In the genomic region with DNA sequence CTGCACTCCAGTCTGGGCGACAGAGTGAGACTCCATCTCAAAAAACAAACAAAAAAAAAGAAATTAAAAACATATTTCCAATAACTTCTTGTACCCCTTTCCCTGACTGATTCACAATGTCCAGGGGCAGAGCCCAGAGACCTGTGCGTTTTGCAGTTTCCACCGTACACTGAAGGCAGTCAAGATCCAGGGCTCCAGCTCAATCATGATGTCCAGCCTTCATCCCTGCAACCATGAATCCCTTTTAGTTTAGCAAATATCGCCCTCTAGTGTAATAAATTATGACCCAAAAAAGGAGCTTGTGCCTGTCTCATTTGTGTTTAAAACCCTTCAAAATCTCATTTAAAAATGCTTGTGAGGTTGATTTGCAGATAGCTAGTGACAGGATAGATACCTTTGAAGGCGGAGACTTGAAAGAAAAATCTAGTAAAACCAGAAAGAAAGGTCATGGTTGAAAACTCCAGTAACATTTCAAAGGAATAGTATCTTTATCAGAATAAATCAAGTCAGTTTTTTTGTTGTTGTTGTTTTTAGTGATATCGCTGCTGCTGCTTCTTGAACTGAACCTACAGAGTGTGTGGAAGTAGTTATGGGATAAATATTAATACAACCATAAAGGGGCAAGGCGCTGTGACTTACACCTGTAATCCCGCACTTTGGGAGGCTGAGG, we compare ENCODE assay signal across 8 cellular contexts. TPM values are rescaled to one million over a fixed set of nuclear protein-coding genes. Genes with fewer than 3 reads are reported as not detected.
DNase-seq lines count a peak whose midpoint lies in the region; ATAC-seq and TF ChIP-seq lines count a peak whose summit lies in the region.

No MANE protein-coding gene starts in this region.

- H3K4me1 ChIP-seq in SK-N-SH (ENCODE audit: control insufficient read depth in 1 of 2, insufficient read depth in 2 of 2, low read depth in 1 of 2, low read length in 1 of 2): peaks cover 3 to 11% of the 10 kb centered on the region in 2 experiments; a peak in 3 of 4 replicates

- no peaks in the 10 kb centered on the region for H3K9me3 Mint-ChIP-seq in stimulated activated naive B cell treated with anti-CD40 and anti-IgM and Interleukin-4, amounts not matched to agents 10 μg/mL and 1 μg/mL and 100 μg/mL, for 72 hours

- in situ Hi-C loops in ACHN (cut with HindIII; ENCODE audit: low pct_ligation_motif_present, low pct_unique_long_range_greater_than_20kb, low sequenced_read_pairs) (no loop called here), G401 (cut with HindIII; ENCODE audit: low sequenced_read_pairs) (no loop called here)

- ATAC-seq in stimulated activated naive B cell treated with anti-CD40 and anti-IgM and Interleukin-4, amounts not matched to agents 10 μg/mL and 1 μg/mL and 100 μg/mL, for 72 hours (replicated peaks): no peak
- ATAC-seq in HG02973 (IDR thresholded peaks at IDR 0.05; ENCODE audit: unreplicated experiment): no peak

- peaks cover 0 to 4% of the 10 kb centered on the region in 2 donors for H3K27me3 Mint-ChIP-seq in stimulated activated naive B cell treated with anti-CD40 and anti-IgM and Interleukin-4, amounts not matched to agents 10 μg/mL and 1 μg/mL and 100 μg/mL, for 72 hours

- no peak overlapping the region for H2AFZ ChIP-seq in SK-N-SH (ENCODE audit: low read depth)

- no peak overlapping the region for H3K27ac Mint-ChIP-seq in stimulated activated naive B cell treated with anti-CD40 and anti-IgM and Interleukin-4, amounts not matched to agents 10 μg/mL and 1 μg/mL and 100 μg/mL, for 72 hours

- TF ChIP-seq RAD21 in SK-N-SH (IDR thresholded peaks at IDR 0.05; ENCODE audit: low read length): peak; percentile 97

- 36% methylated on average over 8 of the region's 8 CpGs for WGBS in SK-N-SH (ENCODE audit: low lambda C conversion rate)

- no peak overlapping the region for H3K27ac ChIP-seq in SK-N-SH (ENCODE audit: low read depth in 2 of 2, low read length in 1 of 2)

- H3K4me3 Mint-ChIP-seq in stimulated activated naive B cell treated with anti-CD40 and anti-IgM and Interleukin-4, amounts not matched to agents 10 μg/mL and 1 μg/mL and 100 μg/mL, for 72 hours: no peak overlapping the region

- H3K4me2 ChIP-seq in SK-N-SH: no peak overlapping the region

- no peaks in the 10 kb centered on the region for H3K27me3 ChIP-seq in SK-N-SH (ENCODE audit: insufficient read depth)

- H4K20me1 ChIP-seq in SK-N-SH (ENCODE audit: insufficient read depth): no peaks in the 10 kb centered on the region

- H3K4me3 ChIP-seq in SK-N-SH (ENCODE audit: low read depth in 2 of 2, low read length in 1 of 2): no peak overlapping the region

- peaks cover 8% of the 10 kb centered on the region for H3F3A ChIP-seq in SK-N-SH (replicated peaks; ENCODE audit: insufficient read depth)

- CTCF ChIA-PET in SK-N-SH (lab: Yijun Ruan, JAX): interaction anchor here (0.6 to 29.1 kb wide), 111 partner anchors 9 to 376 kb away, joined by 3 to 810 read pairs (median 6); a partner anchor contains a TSS

- TF ChIP-seq EP300 in SK-N-SH (IDR thresholded peaks at IDR 0.05; ENCODE audit: borderline replicate concordance in 1 of 2, low read depth in 1 of 2, low read length in 1 of 2): no peak

- H3K36me3 Mint-ChIP-seq in stimulated activated naive B cell treated with anti-CD40 and anti-IgM and Interleukin-4, amounts not matched to agents 10 μg/mL and 1 μg/mL and 100 μg/mL, for 72 hours: no peaks in the 10 kb centered on the region

- H3K36me3 ChIP-seq in SK-N-SH (replicated peaks in 1 of 2; ENCODE audit: control insufficient read depth in 1 of 2, insufficient read depth in 2 of 2, low read length in 1 of 2): no peaks in the 10 kb centered on the region

- TF ChIP-seq CTCF in SK-N-SH (IDR thresholded peaks at IDR 0.05): peak; percentile 92

- POLR2A ChIA-PET in SK-N-SH (lab: Yijun Ruan, JAX): interaction anchor here (1.2 to 7.9 kb wide), 2 partner anchors 12 to 105 kb away, joined by 10 to 40 read pairs; no protein-coding TSS in a partner anchor

- no peak overlapping the region for H3K9ac ChIP-seq in SK-N-SH

- peaks cover 7% of the 10 kb centered on the region for H3K79me2 ChIP-seq in SK-N-SH (ENCODE audit: insufficient read depth)

- H3K9me2 ChIP-seq in SK-N-SH: no peaks in the 10 kb centered on the region

- no peaks in the 10 kb centered on the region for H3K9me3 ChIP-seq in SK-N-SH

- H3K4me1 Mint-ChIP-seq in stimulated activated naive B cell treated with anti-CD40 and anti-IgM and Interleukin-4, amounts not matched to agents 10 μg/mL and 1 μg/mL and 100 μg/mL, for 72 hours: peaks cover 26 to 42% of the 10 kb centered on the region in 2 donors

- DNase-seq in ACHN (peak; percentile 81), G401 (ENCODE audit: low spot score) (peak; percentile 85), NCI-H1417 treated with DMSO at 0.1 percent for 48 hours (lab: John Stamatoyannopoulos, UW) (peak; percentile 42), SK-N-SH (peak; percentile 80), fibroblast of gingiva (ENCODE audit: low read depth) (peak; percentile 47), pons (ENCODE audit: low spot score) (peak; percentile 77)
- no peak for DNase-seq in stimulated activated naive B cell treated with anti-CD40 and anti-IgM and Interleukin-4, amounts not matched to agents 10 μg/mL and 1 μg/mL and 100 μg/mL, for 72 hours

TF ChIP-seq in SK-N-SH, 30 proteins besides CTCF, POLR2A, EP300 and RAD21:
- TF ChIP-seq SMC3 (IDR thresholded peaks at IDR 0.05; ENCODE audit: low read depth, low read length) (peak; percentile 85), NRF1 (IDR thresholded peaks at IDR 0.05; ENCODE audit: low read depth, low read length) (no peak)
TF ChIP-seq in SK-N-SH: peak in this region for 1.

RNA-seq across cellular contexts. Expression of a gene that starts 3.7 kb away (rescaled TPM):
- total RNA-seq in G401 (2014; rRNA removed; shearing (Covaris generic)): 3.1 and 3.8 TPM in 2 replicates
- 6.9 and 7.3 TPM in 2 replicates for polyA plus RNA-seq in SK-N-SH (2012; rRNA removed)
- 5.2 and 6.2 TPM in 2 replicates for polyA plus RNA-seq in SK-N-SH (2012; cell fraction: cytosol; rRNA removed)
- 11.4 and 12.2 TPM in 2 replicates for polyA plus RNA-seq in SK-N-SH (2012; cell fraction: nucleus; rRNA removed)
